9 cellular contexts compared by ENCODE assay signal in the genomic region with DNA sequence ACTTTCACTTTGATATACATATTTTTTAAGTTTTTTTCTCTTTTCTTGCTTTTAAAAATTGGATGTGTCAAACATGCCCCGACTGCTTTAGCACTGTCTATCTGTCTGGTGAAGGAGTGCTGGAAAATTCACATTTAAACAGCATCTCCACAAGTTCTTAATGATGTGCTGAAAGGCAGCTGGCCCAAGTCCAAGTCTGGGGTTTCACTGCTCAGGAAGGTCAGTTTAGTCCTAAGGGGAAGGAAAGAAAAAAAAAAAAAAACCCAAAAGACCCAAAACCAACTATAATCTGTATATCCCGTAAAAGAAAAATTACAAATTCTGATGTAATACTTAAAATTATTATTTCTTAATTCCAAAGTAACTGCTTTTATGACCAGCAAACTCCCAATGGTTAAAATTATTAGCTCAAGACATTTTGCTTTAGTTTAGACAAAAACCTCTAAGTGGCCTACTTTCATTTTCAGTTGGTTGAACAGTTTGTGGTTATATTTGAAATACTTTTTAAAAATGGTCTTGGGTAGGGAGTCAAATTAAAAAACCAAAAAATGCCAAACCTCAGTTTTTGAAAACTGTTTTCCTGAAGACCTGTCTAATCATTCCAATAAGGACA.
A peak's percentile ranks its signal among the peaks of the same experiment; 100 is the strongest.
DNase-seq lines count a peak whose midpoint lies in the region; ATAC-seq and TF ChIP-seq lines count a peak whose summit lies in the region.
"Had no signal": no experiment of that assay in that cellular context is flagged by ENCODE, and none has a peak within 500 bp of the region (broad histone marks: within the 10 kb centered on the region; RNA-seq: fewer than 3 reads in every experiment).

No MANE protein-coding gene starts in this region.

- ATAC-seq in central memory CD8-positive, alpha-beta T cell (replicated peaks; ENCODE audit: extremely low read depth, poor library complexity, severe bottlenecking): peak; percentile 44
- ATAC-seq in HG03521 (IDR thresholded peaks at IDR 0.05; ENCODE audit: unreplicated experiment) (no peak), HG02763 (IDR thresholded peaks at IDR 0.05; ENCODE audit: unreplicated experiment) (no peak)

- no TSS peak for BruUV-seq in Caco-2 (replicated peaks; lab: Mats Ljungman, UMichigan)

- POLR2A ChIA-PET in Caco-2 (lab: Charles Lee): no interaction called here

- no peaks in the 10 kb centered on the region for H3K9me3 Mint-ChIP-seq in central memory CD8-positive, alpha-beta T cell
- H3K9me3 Mint-ChIP-seq in Caco-2 (ENCODE audit: unreplicated experiment): peaks cover 2% of the 10 kb centered on the region
- H3K9me3 Mint-ChIP-seq: activated CD4-positive, alpha-beta T cell treated with anti-CD3 and anti-CD28 coated beads, Interleukin-2, amount 10 ng/mL, durations not matched to agents 24 days and 14 days had no signal

- H3K27me3 Mint-ChIP-seq in central memory CD8-positive, alpha-beta T cell: no peaks in the 10 kb centered on the region
- no peaks in the 10 kb centered on the region for H3K27me3 Mint-ChIP-seq in Caco-2 (ENCODE audit: insufficient read depth, unreplicated experiment)

- intact Hi-C loops in Caco-2 (cut with micrococcal nuclease; ENCODE audit: unreplicated experiment): loop anchor here (10.0 kb wide), 1 partner anchor 512 kb away; no protein-coding TSS in a partner anchor

- H3K9me3 ChIP-seq in Caco-2: no peaks in the 10 kb centered on the region; the same call in 1 of the 2 replicates

- H3K4me3 Mint-ChIP-seq in central memory CD8-positive, alpha-beta T cell: peak overlapping the region; percentile 44
- no peak overlapping the region for H3K4me3 Mint-ChIP-seq in Caco-2 (ENCODE audit: unreplicated experiment)
- H3K4me3 Mint-ChIP-seq: activated CD4-positive, alpha-beta T cell treated with anti-CD3 and anti-CD28 coated beads, Interleukin-2, amount 10 ng/mL, durations not matched to agents 24 days and 14 days had no signal

- no peak overlapping the region for H3K4me3 ChIP-seq in Caco-2 (ENCODE audit: low read depth, low read length)

- CTCF ChIA-PET in Caco-2 (lab: Charles Lee): no interaction called here

- H3K27me3 ChIP-seq in Caco-2 (replicated peaks; ENCODE audit: control insufficient read depth, insufficient read depth, low read length): no peaks in the 10 kb centered on the region

- no peak for TF ChIP-seq CTCF in Caco-2 (IDR thresholded peaks at IDR 0.05; ENCODE audit: insufficient read depth in 1 of 2, low read depth in 1 of 2, low read length in 1 of 2, severe bottlenecking in 1 of 2, unreplicated experiment in 1 of 2)

- no peaks in the 10 kb centered on the region for H3K36me3 Mint-ChIP-seq in central memory CD8-positive, alpha-beta T cell (ENCODE audit: insufficient read depth)
- no peaks in the 10 kb centered on the region for H3K36me3 Mint-ChIP-seq in Caco-2 (ENCODE audit: insufficient read depth, unreplicated experiment)

- DNase-seq in Daoy (ENCODE audit: low read depth) (peak; percentile 84), NCI-H1105 treated with DMSO at 0.1 percent for 48 hours (lab: John Stamatoyannopoulos, UW) (peak; percentile 49), pulmonary artery endothelial cell (ENCODE audit: low read depth, low spot score) (peak; percentile 29), NAMALWA (ENCODE audit: low spot score) (no peak), Caco-2 (no peak)
- DNase-seq in central memory CD8-positive, alpha-beta T cell (ENCODE audit: low spot score in 2 of 2): no peak
- DNase-seq: activated CD4-positive, alpha-beta T cell treated with anti-CD3 and anti-CD28 coated beads, Interleukin-2, amount 10 ng/mL, durations not matched to agents 24 days and 14 days had no signal

- H3K36me3 ChIP-seq in Caco-2 (ENCODE audit: control insufficient read depth, insufficient read depth, low read length): no peaks in the 10 kb centered on the region

- peaks cover 21% of the 10 kb centered on the region for H3K4me1 Mint-ChIP-seq in central memory CD8-positive, alpha-beta T cell
- peaks cover 36% of the 10 kb centered on the region for H3K4me1 Mint-ChIP-seq in Caco-2 (ENCODE audit: low read depth, unreplicated experiment)

- peaks cover 27% of the 10 kb centered on the region; the same call in 1 of the 2 replicates for H3K4me1 ChIP-seq in Caco-2

- H3K27ac Mint-ChIP-seq in central memory CD8-positive, alpha-beta T cell (ENCODE audit: low read depth): peak overlapping the region; percentile 76
- H3K27ac Mint-ChIP-seq in Caco-2 (ENCODE audit: unreplicated experiment): no peak overlapping the region
- H3K27ac Mint-ChIP-seq: activated CD4-positive, alpha-beta T cell treated with anti-CD3 and anti-CD28 coated beads, Interleukin-2, amount 10 ng/mL, durations not matched to agents 24 days and 14 days had no signal

Comparison
In these comparisons a context has a peak if more than half of its experiments do, and no peak if none do; other contexts are left out.
1. DNase-seq: peak in Daoy (single experiment), NCI-H1105 treated with DMSO at 0.1 percent for 48 hours (single experiment) and pulmonary artery endothelial cell (single experiment); none in central memory CD8-positive, alpha-beta T cell (0 of 2), NAMALWA (single experiment) and Caco-2 (0 of 2).